Comparison of ENCODE assay signal across 27 cellular contexts in the genomic region with DNA sequence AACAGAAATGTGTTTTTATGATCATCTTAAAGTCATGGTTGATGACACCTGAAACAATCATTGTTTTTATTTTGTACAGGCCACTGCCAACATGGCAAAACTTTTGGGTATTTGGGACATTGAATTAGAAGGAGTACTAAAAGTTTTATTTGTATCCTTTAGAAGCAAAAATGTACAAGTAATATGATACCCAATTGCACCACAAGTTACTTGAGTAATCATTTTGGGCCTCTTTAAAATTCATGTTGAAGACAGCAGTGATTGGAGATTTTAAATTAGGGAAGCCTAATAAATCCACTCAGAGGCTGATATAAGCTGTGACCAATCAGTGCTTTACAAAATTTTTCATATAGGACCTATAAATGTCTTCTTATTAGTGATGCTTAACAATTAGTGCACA.
DNase-seq lines count a peak whose midpoint lies in the region; ATAC-seq and TF ChIP-seq lines count a peak whose summit lies in the region.
"Had no signal": no experiment of that assay in that cellular context is flagged by ENCODE, and none has a peak within 500 bp of the region (broad histone marks: within the 10 kb centered on the region; RNA-seq: fewer than 3 reads in every experiment).

No MANE protein-coding gene starts in this region.

- H3F3A ChIP-seq in GM23248 (ENCODE audit: insufficient read depth) = 0 out of 2 replicates have a peak, but pooled peaks cover 8% of the 10 kb centered on the region

- no peaks in the 10 kb centered on the region for H3K27me3 ChIP-seq in GM23248 (replicated peaks; ENCODE audit: insufficient read depth)
- H3K27me3 ChIP-seq in spleen (replicated peaks in 1 of 7) = no peaks in the 10 kb centered on the region
- H3K27me3 ChIP-seq: BLaER1 treated with 17β-estradiol and CSF1 and Interleukin-3, amounts not matched to agents 10 nM and 100 nM; SJSA1 had no signal

- in situ Hi-C loops in GM23248 (cut with MboI) = no loop called here

- intact Hi-C loops in spleen (cut with DNase I; ENCODE audit: low total_unique reads) = no loop called here

- no peaks in the 10 kb centered on the region for H4K20me1 ChIP-seq in GM23248 (ENCODE audit: insufficient read depth)
- H4K20me1 ChIP-seq: BLaER1 treated with 17β-estradiol and CSF1 and Interleukin-3, amounts not matched to agents 10 nM and 100 nM had no signal

- TF ChIP-seq POLR2A in spleen (IDR thresholded peaks at IDR 0.05) = no peak

- no peak overlapping the region for H3K4me2 ChIP-seq in GM23248 (ENCODE audit: unreplicated experiment)
- H3K4me2 ChIP-seq: BLaER1 treated with 17β-estradiol and CSF1 and Interleukin-3, amounts not matched to agents 10 nM and 100 nM had no signal

- H3K27ac Mint-ChIP-seq in stimulated activated naive CD8-positive, alpha-beta T cell treated with anti-CD3 and anti-CD28 coated beads, Interleukin-15, amount 100 ng/mL, for 72 hours = no peak overlapping the region
- H3K27ac Mint-ChIP-seq in activated CD4-positive, alpha-beta T cell treated with anti-CD3 and anti-CD28 coated beads, Interleukin-2, amount 10 ng/mL, durations not matched to agents 7 days and 5 days = no peak overlapping the region
- H3K27ac Mint-ChIP-seq: CD4-positive, alpha-beta T cell had no signal

- no peaks in the 10 kb centered on the region for H3K9me2 ChIP-seq in GM23248 (ENCODE audit: insufficient read depth)

- H3K36me3 Mint-ChIP-seq in activated CD4-positive, alpha-beta T cell treated with anti-CD3 and anti-CD28 coated beads, Interleukin-2, amount 10 ng/mL, durations not matched to agents 7 days and 5 days (ENCODE audit: low read depth) = no peaks in the 10 kb centered on the region

- ATAC-seq in HG03039 (IDR thresholded peaks at IDR 0.05; ENCODE audit: unreplicated experiment) = no peak
- no peak for ATAC-seq in stimulated activated naive CD8-positive, alpha-beta T cell treated with anti-CD3 and anti-CD28 coated beads, Interleukin-15, amount 100 ng/mL, for 72 hours
- ATAC-seq: GM12878, HCT116, PC-3 had no signal

- no peaks in the 10 kb centered on the region for H3K4me1 Mint-ChIP-seq in stimulated activated naive CD8-positive, alpha-beta T cell treated with anti-CD3 and anti-CD28 coated beads, Interleukin-15, amount 100 ng/mL, for 72 hours
- no peaks in the 10 kb centered on the region for H3K4me1 Mint-ChIP-seq in activated CD4-positive, alpha-beta T cell treated with anti-CD3 and anti-CD28 coated beads, Interleukin-2, amount 10 ng/mL, durations not matched to agents 7 days and 5 days

- no peaks in the 10 kb centered on the region for H3K36me3 ChIP-seq in GM23248 (ENCODE audit: low read depth)
- no peaks in the 10 kb centered on the region for H3K36me3 ChIP-seq in spleen
- H3K36me3 ChIP-seq: BLaER1 treated with 17β-estradiol and CSF1 and Interleukin-3, amounts not matched to agents 10 nM and 100 nM; SJSA1 had no signal

- no peak overlapping the region for H3K9ac ChIP-seq in GM23248
- H3K9ac ChIP-seq: BLaER1 treated with 17β-estradiol and CSF1 and Interleukin-3, amounts not matched to agents 10 nM and 100 nM had no signal

- CTCF ChIA-PET in activated CD4-positive, alpha-beta T cell treated with anti-CD3 and anti-CD28 coated beads, Interleukin-2, amount 10 ng/mL, durations not matched to agents 7 days and 5 days (lab: Charles Lee) = no interaction called here

- H3K79me2 ChIP-seq in GM23248 (ENCODE audit: insufficient read depth) = no peaks in the 10 kb centered on the region

- no peak overlapping the region for H2AFZ ChIP-seq in GM23248

- H3K4me3 ChIP-seq in AG10803 (ENCODE audit: low read length) (no peak overlapping the region), GM23248 (no peak overlapping the region), spleen (no peak overlapping the region)
- H3K4me3 ChIP-seq: BLaER1 treated with 17β-estradiol and CSF1 and Interleukin-3, amounts not matched to agents 10 nM and 100 nM; GM12878; SJSA1 had no signal

- no peak overlapping the region for H3K27ac ChIP-seq in GM23248
- H3K27ac ChIP-seq in spleen = no peak overlapping the region
- H3K27ac ChIP-seq: BLaER1 treated with 17β-estradiol and CSF1 and Interleukin-3, amounts not matched to agents 10 nM and 100 nM; HL-60; SJSA1 had no signal

- TF ChIP-seq CTCF in AG10803 (conservative IDR thresholded peaks at IDR 0.05; ENCODE audit: low read length) = no peak
- TF ChIP-seq CTCF in spleen (IDR thresholded peaks at IDR 0.05 in 8 of 11, conservative IDR thresholded peaks at IDR 0.05 in 3 of 11) = no peak

- DNase-seq in AG10803 (ENCODE audit: low read depth) (peak; percentile 13), GM23248 (peak; percentile 14), amniotic epithelial cell (ENCODE audit: low read depth) (peak; percentile 15), fibroblast of peridontal ligament (ENCODE audit: extremely low read depth) (peak; percentile 63), spleen (no peak)
- no peak for DNase-seq in stimulated activated naive CD8-positive, alpha-beta T cell treated with anti-CD3 and anti-CD28 coated beads, Interleukin-15, amount 100 ng/mL, for 72 hours
- DNase-seq in activated CD4-positive, alpha-beta T cell treated with anti-CD3 and anti-CD28 coated beads, Interleukin-2, amount 10 ng/mL, durations not matched to agents 7 days and 5 days = no peak
- DNase-seq: CD4-positive, alpha-beta T cell; DMS53; GOT3; Karpas-422; MV-4-11; NCI-H1105; NCI-H1436 treated with DMSO at 0.1 percent for 48 hours; NCI-H1930; NCI-H2107; NCI-H446 treated with DMSO at 0.1 percent for 48 hours; NCI-H526; NCI-H82; NK-92 treated with Interleukin-12 subunit alpha and Interleukin-12 subunit beta, amount 100 ng/mL, for 24 hours; PC-3 had no signal

- H3K4me3 Mint-ChIP-seq in stimulated activated naive CD8-positive, alpha-beta T cell treated with anti-CD3 and anti-CD28 coated beads, Interleukin-15, amount 100 ng/mL, for 72 hours = no peak overlapping the region
- H3K4me3 Mint-ChIP-seq in activated CD4-positive, alpha-beta T cell treated with anti-CD3 and anti-CD28 coated beads, Interleukin-2, amount 10 ng/mL, durations not matched to agents 7 days and 5 days = no peak overlapping the region
- H3K4me3 Mint-ChIP-seq: CD4-positive, alpha-beta T cell had no signal

- POLR2A ChIA-PET in activated CD4-positive, alpha-beta T cell treated with anti-CD3 and anti-CD28 coated beads, Interleukin-2, amount 10 ng/mL, durations not matched to agents 7 days and 5 days (lab: Charles Lee) = no interaction called here

- no peaks in the 10 kb centered on the region for H3K9me3 Mint-ChIP-seq in stimulated activated naive CD8-positive, alpha-beta T cell treated with anti-CD3 and anti-CD28 coated beads, Interleukin-15, amount 100 ng/mL, for 72 hours
- no peaks in the 10 kb centered on the region for H3K9me3 Mint-ChIP-seq in activated CD4-positive, alpha-beta T cell treated with anti-CD3 and anti-CD28 coated beads, Interleukin-2, amount 10 ng/mL, durations not matched to agents 7 days and 5 days

- 0 out of 2 replicates have a peak, but pooled peaks cover 8% of the 10 kb centered on the region for H3K4me1 ChIP-seq in GM23248 (ENCODE audit: insufficient read depth)
- no peaks in the 10 kb centered on the region for H3K4me1 ChIP-seq in spleen
- H3K4me1 ChIP-seq: BLaER1 treated with 17β-estradiol and CSF1 and Interleukin-3, amounts not matched to agents 10 nM and 100 nM; SJSA1 had no signal

- H3K27me3 Mint-ChIP-seq in stimulated activated naive CD8-positive, alpha-beta T cell treated with anti-CD3 and anti-CD28 coated beads, Interleukin-15, amount 100 ng/mL, for 72 hours = no peaks in the 10 kb centered on the region
- H3K27me3 Mint-ChIP-seq in activated CD4-positive, alpha-beta T cell treated with anti-CD3 and anti-CD28 coated beads, Interleukin-2, amount 10 ng/mL, durations not matched to agents 7 days and 5 days = no peaks in the 10 kb centered on the region
- H3K27me3 Mint-ChIP-seq: CD4-positive, alpha-beta T cell had no signal

- no peaks in the 10 kb centered on the region for H3K9me3 ChIP-seq in GM23248 (ENCODE audit: low read depth)
- H3K9me3 ChIP-seq in spleen = no peaks in the 10 kb centered on the region
- H3K9me3 ChIP-seq: BLaER1 treated with 17β-estradiol and CSF1 and Interleukin-3, amounts not matched to agents 10 nM and 100 nM; SJSA1 had no signal

Comparison
In these comparisons a context has a peak if more than half of its experiments do, and no peak if none do; other contexts are left out.
1. DNase-seq: peak in AG10803 (single experiment), GM23248 (single experiment), amniotic epithelial cell (single experiment) and fibroblast of peridontal ligament (single experiment); none in spleen (single experiment), stimulated activated naive CD8-positive, alpha-beta T cell treated with anti-CD3 and anti-CD28 coated beads, Interleukin-15, amount 100 ng/mL, for 72 hours (0 of 2) and activated CD4-positive, alpha-beta T cell treated with anti-CD3 and anti-CD28 coated beads, Interleukin-2, amount 10 ng/mL, durations not matched to agents 7 days and 5 days (single experiment).